ENCODE assay signal across 9 cellular contexts in genomic region chr5:132865668-132866341, GRCh38. TPM values are rescaled to one million over a fixed set of nuclear protein-coding genes. Genes with fewer than 3 reads are reported as not detected.
A peak's percentile ranks its signal among the peaks of the same experiment; 100 is the strongest.
DNase-seq lines count a peak whose midpoint lies in the region; ATAC-seq and TF ChIP-seq lines count a peak whose summit lies in the region.
"Had no signal": no experiment of that assay in that cellular context is flagged by ENCODE, and none has a peak within 500 bp of the region (broad histone marks: within the 10 kb centered on the region; RNA-seq: fewer than 3 reads in every experiment).

No MANE protein-coding gene starts in this region.

- peaks cover 24% of the 10 kb centered on the region for H3K36me3 Mint-ChIP-seq in activated naive CD4-positive, alpha-beta T cell treated with anti-CD3 and anti-CD28 coated beads, Interleukin-2, amount 10 ng/mL, durations not matched to agents 7 days and 5 days
- peaks cover 15% of the 10 kb centered on the region for H3K36me3 Mint-ChIP-seq in central memory CD8-positive, alpha-beta T cell (ENCODE audit: insufficient read depth)

- CTCF ChIA-PET in activated naive CD4-positive, alpha-beta T cell treated with anti-CD3 and anti-CD28 coated beads, Interleukin-2, amount 10 ng/mL, durations not matched to agents 7 days and 5 days (lab: Charles Lee) = interaction anchor here (0.7 to 1.1 kb wide), 2 partner anchors 11 to 17 kb away, joined by 3 to 4 read pairs; no protein-coding TSS in a partner anchor

- H3K27ac ChIP-seq in HUES6 (ENCODE audit: low read depth, low read length) = peak overlapping the region; percentile 69

- H3K4me1 ChIP-seq in HUES6 (ENCODE audit: control insufficient read depth, insufficient read depth, low read length) = peaks cover 9% of the 10 kb centered on the region
- H3K4me1 ChIP-seq in mucosa of descending colon (ENCODE audit: low read depth) = peaks cover 14% of the 10 kb centered on the region

- H3K4me3 ChIP-seq in HUES6 (ENCODE audit: low read depth, low read length) (peak overlapping the region; percentile 89), mucosa of descending colon (peak overlapping the region; percentile 79)

- H3K36me3 ChIP-seq in HUES6 (ENCODE audit: control insufficient read depth, insufficient read depth, low read length) (peaks cover 27% of the 10 kb centered on the region), mucosa of descending colon (ENCODE audit: low read depth) (no peaks in the 10 kb centered on the region)

- peak overlapping the region; percentile 93 for H3K4me3 Mint-ChIP-seq in activated naive CD4-positive, alpha-beta T cell treated with anti-CD3 and anti-CD28 coated beads, Interleukin-2, amount 10 ng/mL, durations not matched to agents 7 days and 5 days
- H3K4me3 Mint-ChIP-seq in central memory CD8-positive, alpha-beta T cell = peak overlapping the region; percentile 94

- peaks cover 24% of the 10 kb centered on the region for H3K4me1 Mint-ChIP-seq in activated naive CD4-positive, alpha-beta T cell treated with anti-CD3 and anti-CD28 coated beads, Interleukin-2, amount 10 ng/mL, durations not matched to agents 7 days and 5 days
- peaks cover 26% of the 10 kb centered on the region for H3K4me1 Mint-ChIP-seq in central memory CD8-positive, alpha-beta T cell

- no peaks in the 10 kb centered on the region for H3K27me3 ChIP-seq in HUES6 (ENCODE audit: control insufficient read depth, insufficient read depth, low read length)

- H3K27ac Mint-ChIP-seq in activated naive CD4-positive, alpha-beta T cell treated with anti-CD3 and anti-CD28 coated beads, Interleukin-2, amount 10 ng/mL, durations not matched to agents 7 days and 5 days = peak overlapping the region; percentile 98
- H3K27ac Mint-ChIP-seq in central memory CD8-positive, alpha-beta T cell (ENCODE audit: low read depth) = peak overlapping the region; percentile 99

- H3K9me3 ChIP-seq in HUES6 (ENCODE audit: control insufficient read depth, insufficient read depth, low read depth, low read length) (no peaks in the 10 kb centered on the region), mucosa of descending colon (no peaks in the 10 kb centered on the region)

- intact Hi-C loops in mucosa of descending colon (cut with DNase I, micrococcal nuclease) = loop anchor here in 1 of 2 donors (2.0 kb wide), 1 partner anchor 37 kb away; no protein-coding TSS in a partner anchor

- H3K9me3 Mint-ChIP-seq in activated naive CD4-positive, alpha-beta T cell treated with anti-CD3 and anti-CD28 coated beads, Interleukin-2, amount 10 ng/mL, durations not matched to agents 7 days and 5 days = no peaks in the 10 kb centered on the region
- H3K9me3 Mint-ChIP-seq in central memory CD8-positive, alpha-beta T cell = no peaks in the 10 kb centered on the region

- no peak for DNase-seq in activated naive CD4-positive, alpha-beta T cell treated with anti-CD3 and anti-CD28 coated beads, Interleukin-2, amount 10 ng/mL, durations not matched to agents 7 days and 5 days
- DNase-seq in activated naive CD4-positive, alpha-beta T cell treated with Interleukin-2 at 50 U/mL for 16 hours = no peak
- DNase-seq in central memory CD8-positive, alpha-beta T cell (ENCODE audit: low spot score in 2 of 2) = no peak
- DNase-seq in mucosa of descending colon (no peak), NCI-H2196 treated with DMSO at 0.1 percent for 48 hours (lab: John Stamatoyannopoulos, UW; ENCODE audit: unreplicated experiment) (no peak), GM03348 (ENCODE audit: low spot score) (no peak)

- peak overlapping the region; percentile 94 for H3K9ac ChIP-seq in HUES6 (ENCODE audit: low read length)

- peaks cover 24% of the 10 kb centered on the region for H3K27me3 Mint-ChIP-seq in activated naive CD4-positive, alpha-beta T cell treated with anti-CD3 and anti-CD28 coated beads, Interleukin-2, amount 10 ng/mL, durations not matched to agents 7 days and 5 days
- H3K27me3 Mint-ChIP-seq in central memory CD8-positive, alpha-beta T cell = no peaks in the 10 kb centered on the region

- TF ChIP-seq CTCF in mucosa of descending colon (IDR thresholded peaks at IDR 0.05) = no peak

- ATAC-seq in central memory CD8-positive, alpha-beta T cell (replicated peaks; ENCODE audit: extremely low read depth, poor library complexity, severe bottlenecking) = peak; percentile 21
- ATAC-seq in mucosa of descending colon = no peak
- ATAC-seq in GM21576 (IDR thresholded peaks at IDR 0.05; ENCODE audit: unreplicated experiment) = no peak

RNA-seq across cellular contexts. Expression of gene GDF9, which starts 0.5 kb away (rescaled TPM):
- under 1 TPM; 0.28 to 0.41 (median 0.36) TPM for total RNA-seq in mucosa of descending colon

RNA-seq across cellular contexts. Expression of gene UQCRQ, which starts 0.6 kb away (rescaled TPM):
- 100 to 1,000 TPM; 448 to 727 (median 690) TPM for total RNA-seq in mucosa of descending colon

RNA-seq across cellular contexts. Expression of gene LEAP2, which starts 7.7 kb away (rescaled TPM):
- 1 to 10 TPM; 2.9 to 9.9 (median 3.8) TPM for total RNA-seq in mucosa of descending colon

RNA-seq across cellular contexts. Expression of gene SHROOM1, which starts 35.4 kb away (rescaled TPM):
- total RNA-seq in mucosa of descending colon = 10 to 100 TPM; 37.3 to 93.5 (median 63.0) TPM

RNA-seq across cellular contexts. Expression of gene SOWAHA, which starts 52.7 kb away (rescaled TPM):
- 10 to 100 TPM; 11.6 to 44.5 (median 24.3) TPM for total RNA-seq in mucosa of descending colon
- total RNA-seq: glomerular endothelial cell had no signal
